ENCODE assay signal across 33 cellular contexts in the genomic region with DNA sequence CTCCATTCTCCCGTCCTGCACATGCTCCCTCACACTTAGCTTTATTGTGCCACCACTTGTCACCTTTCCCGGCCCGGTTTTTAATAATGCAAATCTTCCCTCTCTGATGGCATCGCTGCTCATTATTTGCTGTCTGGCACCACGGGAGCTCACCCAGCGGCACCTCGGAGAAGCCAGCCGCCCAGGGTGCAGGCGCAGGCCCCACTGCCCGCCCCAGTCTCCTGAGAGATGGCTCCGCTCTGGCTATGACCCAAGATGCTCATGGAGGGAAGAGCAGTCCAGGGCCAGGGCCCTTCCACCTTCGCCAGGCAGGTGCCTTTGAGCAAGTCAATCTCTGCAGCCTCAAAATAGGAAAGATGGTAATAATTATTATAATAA.
"Had no signal": no experiment of that assay in that cellular context is flagged by ENCODE, and none has a peak within 500 bp of the region (broad histone marks: within the 10 kb centered on the region; RNA-seq: fewer than 3 reads in every experiment).

No MANE protein-coding gene starts in this region.

- H3K9me3 Mint-ChIP-seq: activated CD4-positive, alpha-beta T cell treated with anti-CD3 and anti-CD28 coated beads, Interleukin-2, amount 10 ng/mL, durations not matched to agents 7 days and 5 days; activated naive CD4-positive, alpha-beta T cell treated with anti-CD3 and anti-CD28 coated beads, Interleukin-2, amount 50 U/mL, for 24 hours; activated naive CD8-positive, alpha-beta T cell treated with anti-CD3 and anti-CD28 coated beads, Interleukin-2, amount 10 ng/mL, durations not matched to agents 7 days and 5 days; activated T-cell treated with anti-CD3 and anti-CD28 coated beads, Interleukin-2, amount 50 U/mL, for 24 hours; T-helper 1 cell treated with Interleukin-12 subunit alpha and Interleukin-12 subunit beta and Interleukin-4 antibody, amounts not matched to agents 30 μg/mL and 1 μg/mL, for 36 hours; T-helper 2 cell treated with Interferon-gamma antibody and Interleukin-4, amounts not matched to agents 5 μg/mL and 100 μg/mL, for 36 hours had no signal

- H3K4me1 Mint-ChIP-seq: activated CD4-positive, alpha-beta T cell treated with anti-CD3 and anti-CD28 coated beads for 36 hours; activated CD4-positive, alpha-beta T cell treated with anti-CD3 and anti-CD28 coated beads, Interleukin-2, amount 10 ng/mL, durations not matched to agents 7 days and 5 days; activated naive CD4-positive, alpha-beta T cell treated with anti-CD3 and anti-CD28 coated beads, Interleukin-2, amount 50 U/mL, for 24 hours; activated naive CD8-positive, alpha-beta T cell treated with anti-CD3 and anti-CD28 coated beads, Interleukin-2, amount 10 ng/mL, durations not matched to agents 7 days and 5 days; WTC11 had no signal

- H3K36me3 Mint-ChIP-seq: activated naive CD4-positive, alpha-beta T cell treated with anti-CD3 and anti-CD28 coated beads, Interleukin-2, amount 50 U/mL, for 24 hours; activated naive CD8-positive, alpha-beta T cell treated with anti-CD3 and anti-CD28 coated beads, Interleukin-2, amount 10 ng/mL, durations not matched to agents 7 days and 5 days; IgD-negative memory B cell; WTC11 had no signal

- H3K9me3 ChIP-seq: ascending aorta, breast epithelium, Peyer's patch, SJSA1, SK-N-SH had no signal

- H3K27me3 Mint-ChIP-seq: activated CD4-positive, alpha-beta T cell treated with anti-CD3 and anti-CD28 coated beads for 36 hours; activated CD4-positive, alpha-beta T cell treated with anti-CD3 and anti-CD28 coated beads, Interleukin-2, amount 10 ng/mL, durations not matched to agents 7 days and 5 days; activated naive CD4-positive, alpha-beta T cell treated with anti-CD3 and anti-CD28 coated beads, Interleukin-2, amount 50 U/mL, for 24 hours; activated T-cell treated with anti-CD3 and anti-CD28 coated beads, Interleukin-2, amount 50 U/mL, for 24 hours; IgD-negative memory B cell had no signal

- H3K27ac Mint-ChIP-seq: activated CD4-positive, alpha-beta T cell treated with anti-CD3 and anti-CD28 coated beads for 36 hours; activated CD4-positive, alpha-beta T cell treated with anti-CD3 and anti-CD28 coated beads, Interleukin-2, amount 10 ng/mL, durations not matched to agents 7 days and 5 days; activated CD8-positive, alpha-beta T cell treated with anti-CD3 and anti-CD28 coated beads, Interleukin-2, amount 10 ng/mL, durations not matched to agents 7 days and 5 days; activated naive CD4-positive, alpha-beta T cell treated with anti-CD3 and anti-CD28 coated beads, Interleukin-2, amount 50 U/mL, for 24 hours; activated naive CD8-positive, alpha-beta T cell treated with anti-CD3 and anti-CD28 coated beads, Interleukin-2, amount 10 ng/mL, durations not matched to agents 7 days and 5 days; activated T-cell treated with anti-CD3 and anti-CD28 coated beads, Interleukin-2, amount 50 U/mL, for 24 hours; activated T-helper 2 cell treated with anti-CD3 and anti-CD28 coated beads, Interferon-gamma antibody, Interleukin-2, Interleukin-4, amounts not matched to agents 10 μg/mL and 5 μg/mL and 100 μg/mL, durations not matched to agents 14 hours and 24 hours and 36 hours; IgD-negative memory B cell; T-helper 1 cell treated with Interleukin-12 subunit alpha and Interleukin-12 subunit beta and Interleukin-4 antibody, amounts not matched to agents 30 μg/mL and 1 μg/mL, for 36 hours; T-helper 2 cell treated with Interferon-gamma antibody and Interleukin-4, amounts not matched to agents 5 μg/mL and 100 μg/mL, for 36 hours; WTC11 had no signal

- H3K36me3 ChIP-seq: ascending aorta, breast epithelium, Peyer's patch, SJSA1 had no signal

- H3K4me1 ChIP-seq: ascending aorta, breast epithelium, Peyer's patch, SJSA1 had no signal

- H3K27me3 ChIP-seq: ascending aorta, breast epithelium, Peyer's patch, SJSA1 had no signal

- DNase-seq: activated CD4-positive, alpha-beta T cell treated with anti-CD3 and anti-CD28 coated beads for 36 hours; activated CD4-positive, alpha-beta T cell treated with anti-CD3 and anti-CD28 coated beads, Interleukin-2, amount 10 ng/mL, durations not matched to agents 7 days and 5 days; activated CD4-positive, alpha-beta T cell treated with anti-CD3 and anti-CD28 coated beads, Interleukin-2, amount 50 U/mL, for 48 hours; activated CD8-positive, alpha-beta T cell treated with anti-CD3 and anti-CD28 coated beads, Interleukin-2, amount 10 ng/mL, durations not matched to agents 7 days and 5 days; activated gamma-delta T cell; activated naive CD4-positive, alpha-beta T cell treated with Interleukin-2 at 50 U/mL for 16 hours; activated naive CD8-positive, alpha-beta T cell treated with anti-CD3 and anti-CD28 coated beads, Interleukin-2, amount 10 ng/mL, durations not matched to agents 7 days and 5 days; activated T-cell treated with anti-CD3 and anti-CD28 coated beads, Interleukin-2, amount 50 U/mL, for 24 hours; amygdala; caudate nucleus; Karpas-422; KBM-7; NCI-H1436 treated with DMSO at 0.1 percent for 48 hours; NCI-H1694 treated with DMSO at 0.1 percent for 48 hours; NCI-H2029; NCI-H446; NCI-H510A treated with DMSO at 0.1 percent for 48 hours; NCI-H748 treated with DMSO at 0.1 percent for 48 hours; NK-92 treated with Interleukin-12 subunit alpha and Interleukin-12 subunit beta, amount 100 ng/mL, for 24 hours; PC-3; Peyer's patch; RPMI8226; SHP77 treated with DMSO at 0.1 percent for 48 hours had no signal

- H3K27ac ChIP-seq: ascending aorta, breast epithelium, Peyer's patch, SJSA1 had no signal

- H3K4me3 ChIP-seq: ascending aorta, breast epithelium, Peyer's patch, SJSA1 had no signal

- H3K4me3 Mint-ChIP-seq: activated CD4-positive, alpha-beta T cell treated with anti-CD3 and anti-CD28 coated beads for 36 hours; activated CD4-positive, alpha-beta T cell treated with anti-CD3 and anti-CD28 coated beads, Interleukin-2, amount 10 ng/mL, durations not matched to agents 7 days and 5 days; activated CD8-positive, alpha-beta T cell treated with anti-CD3 and anti-CD28 coated beads, Interleukin-2, amount 10 ng/mL, durations not matched to agents 7 days and 5 days; activated naive CD4-positive, alpha-beta T cell treated with anti-CD3 and anti-CD28 coated beads, Interleukin-2, amount 50 U/mL, for 24 hours; activated naive CD8-positive, alpha-beta T cell treated with anti-CD3 and anti-CD28 coated beads, Interleukin-2, amount 10 ng/mL, durations not matched to agents 7 days and 5 days; activated T-cell treated with anti-CD3 and anti-CD28 coated beads, Interleukin-2, amount 50 U/mL, for 24 hours; IgD-negative memory B cell; T-helper 1 cell treated with Interleukin-12 subunit alpha and Interleukin-12 subunit beta and Interleukin-4 antibody, amounts not matched to agents 30 μg/mL and 1 μg/mL, for 36 hours; T-helper 2 cell treated with Interferon-gamma antibody and Interleukin-4, amounts not matched to agents 5 μg/mL and 100 μg/mL, for 36 hours; WTC11 had no signal
